In genomic region chr6:39188101-39188455, GRCh38 we compare ENCODE assay signal across 17 cellular contexts. TPM values are rescaled to one million over a fixed set of nuclear protein-coding genes. Genes with fewer than 3 reads are reported as not detected.
DNase-seq lines count a peak whose midpoint lies in the region; FAIRE-seq and TF ChIP-seq lines count a peak whose summit lies in the region.
"Had no signal": no experiment of that assay in that cellular context is flagged by ENCODE, and none has a peak within 500 bp of the region (broad histone marks: within the 10 kb centered on the region; RNA-seq: fewer than 3 reads in every experiment).

No MANE protein-coding gene starts in this region.

- peak overlapping the region; percentile 95 to 96 for H3K27ac ChIP-seq in mucosa of rectum (ENCODE audit: low read depth in 2 of 2, low read length in 2 of 2)
- H3K27ac ChIP-seq in tibial nerve, result peak overlapping the region in 3 of 4 donors; percentile 47 to 82 (median 81)
- H3K27ac ChIP-seq: 22Rv1, KMS-11 had no signal

- no peak for TF ChIP-seq POLR2A in tibial nerve (IDR thresholded peaks at IDR 0.05)

- peaks cover 1 to 17% of the 10 kb centered on the region in 2 donors for H3K36me3 ChIP-seq in mucosa of rectum (ENCODE audit: control insufficient read depth in 2 of 2, insufficient read depth in 2 of 2, low read length in 2 of 2)
- peaks cover 0 to 22% (median 0%) of the 10 kb centered on the region in 3 donors for H3K36me3 ChIP-seq in tibial nerve

- H3K27me3 ChIP-seq in mucosa of rectum (ENCODE audit: control insufficient read depth in 2 of 2, insufficient read depth in 2 of 2, low read length in 2 of 2), result no peaks in the 10 kb centered on the region
- H3K27me3 ChIP-seq in tibial nerve, result no peaks in the 10 kb centered on the region

- peak overlapping the region in 1 of 2 donors; percentile 46 for H3K9ac ChIP-seq in mucosa of rectum (ENCODE audit: low read depth in 1 of 2, low read length in 2 of 2)
- H3K9ac ChIP-seq: KMS-11 had no signal

- no peak for DNase-seq in activated CD4-positive, alpha-beta T cell treated with anti-CD3 and anti-CD28 coated beads, Interleukin-2, amount 10 ng/mL, durations not matched to agents 24 days and 14 days
- DNase-seq in activated CD4-positive, alpha-beta T cell treated with anti-CD3 and anti-CD28 coated beads, Interleukin-2, amount 50 U/mL, for 48 hours, result no peak
- no peak for DNase-seq in activated T-helper 1 cell treated with anti-CD3 and anti-CD28 coated beads, Interleukin-12 subunit alpha, Interleukin-12 subunit beta, Interleukin-2, Interleukin-4 antibody, amounts not matched to agents 30 ng/mL and 10 ng/mL and 1 ng/mL, durations not matched to agents 14 hours and 24 hours and 36 hours (ENCODE audit: low spot score)
- no peak for DNase-seq in tibial nerve (ENCODE audit: low spot score in 2 of 2)
- no peak for DNase-seq in NCI-H128 (lab: John Stamatoyannopoulos, UW; ENCODE audit: unreplicated experiment)
- DNase-seq in retina, result no peak
- DNase-seq in RCC 7860 (ENCODE audit: low spot score), result no peak
- DNase-seq: GF-D8, H9, NCI-H1417 treated with DMSO at 0.1 percent for 48 hours, NCI-H187 treated with DMSO at 0.1 percent for 48 hours, NCI-H2227 treated with DMSO at 0.1 percent for 48 hours, NCI-H524 had no signal

- peak overlapping the region; percentile 55 for H3K27ac Mint-ChIP-seq in activated CD4-positive, alpha-beta T cell treated with anti-CD3 and anti-CD28 coated beads, Interleukin-2, amount 10 ng/mL, durations not matched to agents 24 days and 14 days
- H3K27ac Mint-ChIP-seq in activated T-helper 1 cell treated with anti-CD3 and anti-CD28 coated beads, Interleukin-12 subunit alpha, Interleukin-12 subunit beta, Interleukin-2, Interleukin-4 antibody, amounts not matched to agents 30 ng/mL and 10 ng/mL and 1 ng/mL, durations not matched to agents 14 hours and 24 hours and 36 hours, result peak overlapping the region; percentile 36

- peaks cover 20% of the 10 kb centered on the region for H3K4me1 Mint-ChIP-seq in activated CD4-positive, alpha-beta T cell treated with anti-CD3 and anti-CD28 coated beads, Interleukin-2, amount 10 ng/mL, durations not matched to agents 24 days and 14 days
- peaks cover 25% of the 10 kb centered on the region for H3K4me1 Mint-ChIP-seq in activated T-helper 1 cell treated with anti-CD3 and anti-CD28 coated beads, Interleukin-12 subunit alpha, Interleukin-12 subunit beta, Interleukin-2, Interleukin-4 antibody, amounts not matched to agents 30 ng/mL and 10 ng/mL and 1 ng/mL, durations not matched to agents 14 hours and 24 hours and 36 hours (ENCODE audit: low read depth)

- peak overlapping the region in 1 of 2 donors; percentile 35 for H3K4me3 ChIP-seq in mucosa of rectum (ENCODE audit: low read length in 2 of 2)
- H3K4me3 ChIP-seq in tibial nerve, result no peak overlapping the region

- WGBS in tibial nerve, 2 donors, result 52% methylated on average over 4 of the region's 4 CpGs

- FAIRE-seq in RCC 7860 (lab: Jason Lieb, UNC), result no peak

- H3K4me1 ChIP-seq in mucosa of rectum (ENCODE audit: control insufficient read depth in 2 of 2, insufficient read depth in 2 of 2, low read length in 2 of 2) (peaks cover 55 to 66% of the 10 kb centered on the region in 2 donors), tibial nerve (peaks cover 0 to 66% (median 28%) of the 10 kb centered on the region in 4 donors)

- intact Hi-C loops in activated CD4-positive, alpha-beta T cell treated with anti-CD3 and anti-CD28 coated beads, Interleukin-2, amount 10 ng/mL, durations not matched to agents 24 days and 14 days (cut with micrococcal nuclease), result loop anchor here (2.0 kb wide), 1 partner anchor 41 kb away; the partner anchor contains the start of gene KCNK5
- intact Hi-C loops in activated T-helper 1 cell treated with anti-CD3 and anti-CD28 coated beads, Interleukin-12 subunit alpha, Interleukin-12 subunit beta, Interleukin-2, Interleukin-4 antibody, amounts not matched to agents 30 ng/mL and 10 ng/mL and 1 ng/mL, durations not matched to agents 14 hours and 24 hours and 36 hours (cut with micrococcal nuclease), result loop anchor here (1.0 kb wide), 2 partner anchors 41 to 115 kb away; partner anchors contain the start of gene KCNK5

- no peak for TF ChIP-seq CTCF in tibial nerve (IDR thresholded peaks at IDR 0.05)

- no peaks in the 10 kb centered on the region for H3K9me3 ChIP-seq in mucosa of rectum (ENCODE audit: control insufficient read depth in 2 of 2, low read length in 2 of 2)
- no peaks in the 10 kb centered on the region for H3K9me3 ChIP-seq in tibial nerve

- H3K9me3 Mint-ChIP-seq in activated CD4-positive, alpha-beta T cell treated with anti-CD3 and anti-CD28 coated beads, Interleukin-2, amount 10 ng/mL, durations not matched to agents 24 days and 14 days, result no peaks in the 10 kb centered on the region
- no peaks in the 10 kb centered on the region for H3K9me3 Mint-ChIP-seq in activated T-helper 1 cell treated with anti-CD3 and anti-CD28 coated beads, Interleukin-12 subunit alpha, Interleukin-12 subunit beta, Interleukin-2, Interleukin-4 antibody, amounts not matched to agents 30 ng/mL and 10 ng/mL and 1 ng/mL, durations not matched to agents 14 hours and 24 hours and 36 hours
- H3K9me3 Mint-ChIP-seq: CD14-positive monocyte, H9 had no signal

- H3K27me3 Mint-ChIP-seq in activated CD4-positive, alpha-beta T cell treated with anti-CD3 and anti-CD28 coated beads, Interleukin-2, amount 10 ng/mL, durations not matched to agents 24 days and 14 days, result no peaks in the 10 kb centered on the region
- H3K27me3 Mint-ChIP-seq in activated T-helper 1 cell treated with anti-CD3 and anti-CD28 coated beads, Interleukin-12 subunit alpha, Interleukin-12 subunit beta, Interleukin-2, Interleukin-4 antibody, amounts not matched to agents 30 ng/mL and 10 ng/mL and 1 ng/mL, durations not matched to agents 14 hours and 24 hours and 36 hours (ENCODE audit: insufficient read depth), result no peaks in the 10 kb centered on the region

- H3K36me3 Mint-ChIP-seq in activated CD4-positive, alpha-beta T cell treated with anti-CD3 and anti-CD28 coated beads, Interleukin-2, amount 10 ng/mL, durations not matched to agents 24 days and 14 days (ENCODE audit: low read depth), result peaks cover 64% of the 10 kb centered on the region
- peaks cover 40% of the 10 kb centered on the region for H3K36me3 Mint-ChIP-seq in activated T-helper 1 cell treated with anti-CD3 and anti-CD28 coated beads, Interleukin-12 subunit alpha, Interleukin-12 subunit beta, Interleukin-2, Interleukin-4 antibody, amounts not matched to agents 30 ng/mL and 10 ng/mL and 1 ng/mL, durations not matched to agents 14 hours and 24 hours and 36 hours (ENCODE audit: low read depth)

- TF ChIP-seq EP300 in tibial nerve (IDR thresholded peaks at IDR 0.05), result no peak

- no peak overlapping the region for H3K4me3 Mint-ChIP-seq in activated CD4-positive, alpha-beta T cell treated with anti-CD3 and anti-CD28 coated beads, Interleukin-2, amount 10 ng/mL, durations not matched to agents 24 days and 14 days
- H3K4me3 Mint-ChIP-seq in activated T-helper 1 cell treated with anti-CD3 and anti-CD28 coated beads, Interleukin-12 subunit alpha, Interleukin-12 subunit beta, Interleukin-2, Interleukin-4 antibody, amounts not matched to agents 30 ng/mL and 10 ng/mL and 1 ng/mL, durations not matched to agents 14 hours and 24 hours and 36 hours, result no peak overlapping the region
- H3K4me3 Mint-ChIP-seq: H9 had no signal

RNA-seq across cellular contexts. Expression of gene KCNK5, which starts 41.2 kb away (rescaled TPM):
- total RNA-seq in activated CD4-positive, alpha-beta T cell treated with anti-CD3 and anti-CD28 coated beads, Interleukin-2, amount 10 ng/mL, durations not matched to agents 24 days and 14 days, result 33.8 and 35.3 TPM in 2 replicates
- total RNA-seq in activated T-helper 1 cell treated with anti-CD3 and anti-CD28 coated beads, Interleukin-12 subunit alpha, Interleukin-12 subunit beta, Interleukin-2, Interleukin-4 antibody, amounts not matched to agents 30 ng/mL and 10 ng/mL and 1 ng/mL, durations not matched to agents 14 hours and 24 hours and 36 hours, result 36.7 and 38.7 TPM in 2 replicates
- total RNA-seq in tibial nerve, result 10 to 100 TPM; 16.7 to 20.0 (median 18.4) TPM
